8 cellular contexts compared by ENCODE assay signal in the genomic region with DNA sequence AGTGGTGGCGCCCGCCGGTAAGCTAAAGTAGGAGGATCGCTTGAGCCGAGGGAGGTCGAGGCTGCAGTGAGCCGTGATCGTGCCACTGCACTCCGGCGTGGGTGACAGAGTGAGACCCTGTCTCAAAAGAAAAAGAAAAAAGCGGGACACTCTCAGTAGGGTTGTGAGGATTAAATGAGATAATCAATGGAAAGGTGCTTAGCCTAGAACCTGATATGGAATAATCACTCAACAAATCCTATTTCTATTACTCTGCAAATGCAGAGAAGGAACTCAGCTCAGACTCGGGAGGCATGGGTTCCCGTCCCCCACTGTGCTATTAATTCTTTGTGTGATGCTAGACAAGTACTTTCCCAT. TPM values are rescaled to one million over a fixed set of nuclear protein-coding genes. Genes with fewer than 3 reads are reported as not detected.
DNase-seq lines count a peak whose midpoint lies in the region; ATAC-seq and TF ChIP-seq lines count a peak whose summit lies in the region.

No MANE protein-coding gene starts in this region.

- no peak for DNase-seq in activated naive CD4-positive, alpha-beta T cell treated with anti-CD3 and anti-CD28 coated beads for 36 hours
- no peak for DNase-seq in activated naive CD4-positive, alpha-beta T cell treated with Interleukin-2 at 50 U/mL for 16 hours
- DNase-seq in mammary epithelial cell (no peak), mesothelial cell of epicardium (ENCODE audit: low spot score in 2 of 2, unreplicated experiment in 2 of 2) (no peak), tibial nerve (ENCODE audit: low spot score in 2 of 2) (no peak), DMS114 treated with DMSO at 0.1 percent for 48 hours (lab: John Stamatoyannopoulos, UW; ENCODE audit: unreplicated experiment) (no peak)

- in situ Hi-C loops in mammary epithelial cell (cut with MboI; ENCODE audit: low sequenced_read_pairs in 2 of 2): no loop called here

- H3K4me3 ChIP-seq in mammary epithelial cell (replicated peaks in 1 of 3; ENCODE audit: insufficient read depth in 1 of 3, low read depth in 2 of 3, low read length in 3 of 3): peak overlapping the region; percentile 66 to 99 (median 85)
- peak overlapping the region in 3 of 4 donors; percentile 57 to 87 (median 74) for H3K4me3 ChIP-seq in tibial nerve

- peaks cover 45% of the 10 kb centered on the region for H3K79me2 ChIP-seq in mammary epithelial cell (ENCODE audit: insufficient read depth, low read length)

- H3K9me3 Mint-ChIP-seq in activated naive CD4-positive, alpha-beta T cell treated with anti-CD3 and anti-CD28 coated beads for 36 hours: no peaks in the 10 kb centered on the region
- no peaks in the 10 kb centered on the region for H3K9me3 Mint-ChIP-seq in mesothelial cell of epicardium

- H3K36me3 Mint-ChIP-seq in activated naive CD4-positive, alpha-beta T cell treated with anti-CD3 and anti-CD28 coated beads for 36 hours (ENCODE audit: low read depth): no peaks in the 10 kb centered on the region
- no peaks in the 10 kb centered on the region for H3K36me3 Mint-ChIP-seq in mesothelial cell of epicardium

- no peak for TF ChIP-seq POLR2A in tibial nerve (IDR thresholded peaks at IDR 0.05)

- peak overlapping the region; percentile 88 for H2AFZ ChIP-seq in mammary epithelial cell (ENCODE audit: low read depth, low read length)

- H3K27ac ChIP-seq in mammary epithelial cell (ENCODE audit: insufficient read depth, low read depth, low read length) (peak overlapping the region; percentile 94), tibial nerve (peak overlapping the region; percentile 56 to 91 (median 88))

- H3K36me3 ChIP-seq in mammary epithelial cell (ENCODE audit: insufficient read depth, low read length) (no peaks in the 10 kb centered on the region), tibial nerve (no peaks in the 10 kb centered on the region)

- H3K4me1 Mint-ChIP-seq in activated naive CD4-positive, alpha-beta T cell treated with anti-CD3 and anti-CD28 coated beads for 36 hours (ENCODE audit: low read depth): peaks cover 29% of the 10 kb centered on the region
- H3K4me1 Mint-ChIP-seq in mesothelial cell of epicardium: peaks cover 27% of the 10 kb centered on the region

- dilution Hi-C loops in mammary epithelial cell (cut with HindIII; ENCODE audit: low sequenced_read_pairs): loop anchor here (10.0 kb wide), 1 partner anchor 54 kb away; no protein-coding TSS in a partner anchor

- H3K4me2 ChIP-seq in mammary epithelial cell (ENCODE audit: insufficient read depth, low read depth, low read length): peak overlapping the region; percentile 82

- H3K27ac Mint-ChIP-seq in activated naive CD4-positive, alpha-beta T cell treated with anti-CD3 and anti-CD28 coated beads for 36 hours: no peak overlapping the region
- no peak overlapping the region for H3K27ac Mint-ChIP-seq in mesothelial cell of epicardium

- no peak for TF ChIP-seq EP300 in tibial nerve (IDR thresholded peaks at IDR 0.05)

- H3K4me1 ChIP-seq in mammary epithelial cell (ENCODE audit: insufficient read depth, low read length) (peaks cover 38% of the 10 kb centered on the region), tibial nerve (peaks cover 0 to 37% (median 11%) of the 10 kb centered on the region in 4 donors)

- H3K27me3 ChIP-seq in mammary epithelial cell (ENCODE audit: insufficient read depth, low read length): no peaks in the 10 kb centered on the region
- no peaks in the 10 kb centered on the region for H3K27me3 ChIP-seq in tibial nerve

- peak overlapping the region; percentile 99 for H3K9ac ChIP-seq in mammary epithelial cell (ENCODE audit: insufficient read depth, low read length)

- ATAC-seq in HG03159 (IDR thresholded peaks at IDR 0.05; ENCODE audit: unreplicated experiment) (no peak), HG02938 (IDR thresholded peaks at IDR 0.05; ENCODE audit: unreplicated experiment) (no peak)

- peak overlapping the region; percentile 98 for H3K4me3 Mint-ChIP-seq in activated naive CD4-positive, alpha-beta T cell treated with anti-CD3 and anti-CD28 coated beads for 36 hours
- peak overlapping the region; percentile 99 for H3K4me3 Mint-ChIP-seq in mesothelial cell of epicardium

- intact Hi-C loops in activated naive CD4-positive, alpha-beta T cell treated with anti-CD3 and anti-CD28 coated beads for 36 hours (cut with micrococcal nuclease): loop anchor here (2.0 to 5.0 kb wide), 3 partner anchors 20 to 147 kb away; no protein-coding TSS in a partner anchor
- intact Hi-C loops in mammary epithelial cell (cut with micrococcal nuclease): loop anchor here (1.0 to 2.0 kb wide), 5 partner anchors 8 to 236 kb away; partner anchors contain the start of gene KDM1A

- H3K9me3 ChIP-seq in mammary epithelial cell (replicated peaks; ENCODE audit: insufficient read depth, low read length) (no peaks in the 10 kb centered on the region), tibial nerve (no peaks in the 10 kb centered on the region)

- no peaks in the 10 kb centered on the region for H3K27me3 Mint-ChIP-seq in activated naive CD4-positive, alpha-beta T cell treated with anti-CD3 and anti-CD28 coated beads for 36 hours (ENCODE audit: low read depth)
- no peaks in the 10 kb centered on the region for H3K27me3 Mint-ChIP-seq in mesothelial cell of epicardium (ENCODE audit: low read depth)

- WGBS in mammary epithelial cell (ENCODE audit: low coverage, missing lambda C conversion rate): 52% methylated on average over 7 of the region's 13 CpGs
- 59 to 64% methylated on average over 13 of the region's 13 CpGs for WGBS in tibial nerve, 2 donors

- no peaks in the 10 kb centered on the region for H4K20me1 ChIP-seq in mammary epithelial cell (ENCODE audit: insufficient read depth, low read length)

- CTCF ChIA-PET in activated naive CD4-positive, alpha-beta T cell treated with anti-CD3 and anti-CD28 coated beads for 36 hours (lab: Charles Lee): interaction anchor here (1.6 to 2.5 kb wide), 2 partner anchors 15 to 70 kb away, joined by 7 to 23 read pairs; no protein-coding TSS in a partner anchor
- CTCF ChIA-PET in mammary epithelial cell (lab: Charles Lee; ENCODE audit: low non-redundant PET): interaction anchor here (0.6 to 0.7 kb wide), 2 partner anchors 71 to 473 kb away, joined by 3 to 9 read pairs; no protein-coding TSS in a partner anchor

- TSS peak; percentile 88 for BruUV-seq in mammary epithelial cell (replicated peaks; lab: Mats Ljungman, UMichigan)

- no peak for TF ChIP-seq CTCF in mammary epithelial cell (conservative IDR thresholded peaks at IDR 0.05 in 1 of 2, IDR thresholded peaks at IDR 0.05 in 1 of 2; ENCODE audit: extremely low read depth in 1 of 2, insufficient read depth in 1 of 2, low read depth in 1 of 2, low read length in 2 of 2)
- no peak for TF ChIP-seq CTCF in mesothelial cell of epicardium (IDR thresholded peaks at IDR 0.05; ENCODE audit: unreplicated experiment)
- no peak for TF ChIP-seq CTCF in tibial nerve (IDR thresholded peaks at IDR 0.05)

RNA-seq across cellular contexts. Expression of gene LUZP1, which starts 0.5 kb away (rescaled TPM):
- total RNA-seq in activated naive CD4-positive, alpha-beta T cell treated with anti-CD3 and anti-CD28 coated beads for 36 hours: 10 to 100 TPM; 12.6 to 13.7 TPM
- total RNA-seq in mammary epithelial cell (10 to 100 TPM; 55.2 to 83.2 TPM), mesothelial cell of epicardium (67.6 to 71.9 TPM (median 69.4 TPM) in 3 replicates), tibial nerve (10 to 100 TPM; 16.7 to 17.7 (median 17.2) TPM)
- 30.1 TPM for polyA plus RNA-seq in mammary epithelial cell
- 80.3 TPM for polyA minus RNA-seq in mammary epithelial cell

RNA-seq across cellular contexts. Expression of gene HTR1D, which starts 48.1 kb away (rescaled TPM):
- not detected for total RNA-seq in activated naive CD4-positive, alpha-beta T cell treated with anti-CD3 and anti-CD28 coated beads for 36 hours
- total RNA-seq in mammary epithelial cell (under 1 TPM; 0.33 to 0.47 TPM), mesothelial cell of epicardium (0.09 to 0.18 TPM in 2 of 3 replicates, not detected in the other), tibial nerve (1 to 10 TPM in 1 of 4 donors, under 1 TPM in 2, not detected in 1; 0.30 to 2.4 (median 0.63) TPM)
- 0.45 TPM for polyA plus RNA-seq in mammary epithelial cell
- polyA minus RNA-seq in mammary epithelial cell: 1.2 TPM
